Comparison of ENCODE assay signal across 22 cellular contexts in genomic region chr2:61623747-61624146, GRCh38.
"Had no signal": no experiment of that assay in that cellular context is flagged by ENCODE, and none has a peak within 500 bp of the region (broad histone marks: within the 10 kb centered on the region; RNA-seq: fewer than 3 reads in every experiment).

No MANE protein-coding gene starts in this region.

- H3K9me3 Mint-ChIP-seq: dendritic cell treated with granulocyte-macrophage colony-stimulating factor and Interleukin-4, amounts not matched to agents 40 ng/mL and 50 ng/mL, for 4 days; effector memory CD8-positive, alpha-beta T cell; endodermal cell had no signal

- DNase-seq: colonic mucosa; cortex of kidney; dermis blood vessel endothelial cell; dorsolateral prefrontal cortex; effector CD4-positive, alpha-beta T cell; effector CD8-positive, alpha-beta T cell; effector memory CD4-positive, alpha-beta T cell; effector memory CD8-positive, alpha-beta T cell; endodermal cell; erythroblast; esophagus squamous epithelium; foreskin fibroblast; foreskin keratinocyte; foreskin melanocyte; gastrocnemius medialis; glutamatergic neuron; head of caudate nucleus; heart left ventricle; heart right ventricle had no signal

- H3K4me1 Mint-ChIP-seq: endodermal cell had no signal

- ATAC-seq: effector memory CD8-positive, alpha-beta T cell; esophagus mucosa; foreskin keratinocyte; gastrocnemius medialis; gastroesophageal sphincter; heart left ventricle; heart right ventricle had no signal

- H3K4me3 Mint-ChIP-seq: dendritic cell treated with granulocyte-macrophage colony-stimulating factor and Interleukin-4, amounts not matched to agents 40 ng/mL and 50 ng/mL, for 4 days; effector memory CD8-positive, alpha-beta T cell; endodermal cell had no signal

- H3K27ac Mint-ChIP-seq: dendritic cell treated with granulocyte-macrophage colony-stimulating factor and Interleukin-4, amounts not matched to agents 40 ng/mL and 50 ng/mL, for 4 days; effector memory CD8-positive, alpha-beta T cell; endodermal cell had no signal

- H3K27me3 Mint-ChIP-seq: dendritic cell treated with granulocyte-macrophage colony-stimulating factor and Interleukin-4, amounts not matched to agents 40 ng/mL and 50 ng/mL, for 4 days; effector memory CD8-positive, alpha-beta T cell had no signal
